In the genomic region with DNA sequence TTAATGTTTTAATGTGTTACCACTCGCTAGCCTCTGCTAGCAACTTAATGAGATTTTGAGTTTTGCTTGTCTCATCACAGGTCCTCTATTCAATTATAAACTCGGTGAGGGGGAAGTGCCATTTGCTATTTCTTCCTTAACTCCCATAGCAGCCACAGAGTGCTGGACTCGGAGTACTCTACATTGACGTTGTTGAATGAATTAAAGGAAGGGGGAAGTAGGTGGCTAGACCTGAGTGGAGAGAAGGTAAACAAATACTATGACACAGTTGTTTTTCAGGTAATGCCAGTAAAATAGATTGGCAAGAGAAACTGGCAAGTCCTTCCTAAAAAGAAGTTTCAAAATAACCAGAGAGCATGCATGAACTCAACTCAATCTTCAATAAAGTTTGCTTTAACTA, we compare ENCODE assay signal across 18 cellular contexts.
"Had no signal": no experiment of that assay in that cellular context is flagged by ENCODE, and none has a peak within 500 bp of the region (broad histone marks: within the 10 kb centered on the region; RNA-seq: fewer than 3 reads in every experiment).

No MANE protein-coding gene starts in this region.

- DNase-seq: activated CD4-positive, alpha-beta memory T cell treated with anti-CD3 and anti-CD28 coated beads, Interleukin-2, amount 10 ng/mL, durations not matched to agents 7 days and 5 days; activated CD4-positive, alpha-beta T cell treated with anti-CD3 and anti-CD28 coated beads for 36 hours; activated effector memory CD4-positive, alpha-beta T cell treated with anti-CD3 and anti-CD28 coated beads, Interleukin-2, amount 50 U/mL, for 16 hours; activated T-cell treated with anti-CD3 and anti-CD28 coated beads, Interleukin-2, amount 50 U/mL, for 24 hours; caudate nucleus; head of caudate nucleus; kidney glomerular epithelial cell; naive B cell; posterior cingulate gyrus; right cardiac atrium; stimulated activated CD4-positive, alpha-beta T cell treated with anti-CD3 and anti-CD28 coated beads, Interleukin-15, amount 100 ng/mL, for 24 hours; stimulated activated CD4-positive, alpha-beta T cell treated with anti-CD3 and anti-CD28 coated beads, Interleukin-4, amount 100 ng/mL, for 1 hour; stimulated activated naive B cell treated with anti-CD40 and anti-IgM and Interleukin-4, amounts not matched to agents 10 μg/mL and 1 μg/mL and 100 μg/mL, for 72 hours; transverse colon had no signal

- H3K27ac ChIP-seq: adrenal gland, skin epidermis had no signal

- H3K27me3 Mint-ChIP-seq: activated CD4-positive, alpha-beta memory T cell treated with anti-CD3 and anti-CD28 coated beads, Interleukin-2, amount 10 ng/mL, durations not matched to agents 7 days and 5 days had no signal

- H3K4me1 ChIP-seq: adrenal gland had no signal

- H3K4me1 Mint-ChIP-seq: activated CD4-positive, alpha-beta memory T cell treated with anti-CD3 and anti-CD28 coated beads, Interleukin-2, amount 10 ng/mL, durations not matched to agents 7 days and 5 days; activated CD4-positive, alpha-beta T cell treated with anti-CD3 and anti-CD28 coated beads for 36 hours; activated naive CD4-positive, alpha-beta T cell treated with anti-CD3 and anti-CD28 coated beads, Interleukin-2, amount 50 U/mL, for 24 hours; naive B cell; stimulated activated naive B cell treated with anti-CD40 and anti-IgM and Interleukin-4, amounts not matched to agents 10 μg/mL and 1 μg/mL and 100 μg/mL, for 72 hours had no signal

- H3K9me3 Mint-ChIP-seq: activated CD4-positive, alpha-beta memory T cell treated with anti-CD3 and anti-CD28 coated beads, Interleukin-2, amount 10 ng/mL, durations not matched to agents 7 days and 5 days; activated naive CD4-positive, alpha-beta T cell treated with anti-CD3 and anti-CD28 coated beads, Interleukin-2, amount 50 U/mL, for 24 hours; activated T-cell treated with anti-CD3 and anti-CD28 coated beads, Interleukin-2, amount 50 U/mL, for 24 hours; stimulated activated naive B cell treated with anti-CD40 and anti-IgM and Interleukin-4, amounts not matched to agents 10 μg/mL and 1 μg/mL and 100 μg/mL, for 72 hours; T-helper 1 cell treated with Interleukin-12 subunit alpha and Interleukin-12 subunit beta and Interleukin-4 antibody, amounts not matched to agents 30 μg/mL and 1 μg/mL, for 36 hours had no signal

- H3K9me3 ChIP-seq: adrenal gland, transverse colon had no signal

- H3K27ac Mint-ChIP-seq: activated CD4-positive, alpha-beta memory T cell treated with anti-CD3 and anti-CD28 coated beads, Interleukin-2, amount 10 ng/mL, durations not matched to agents 7 days and 5 days; activated CD4-positive, alpha-beta T cell treated with anti-CD3 and anti-CD28 coated beads for 36 hours; activated naive CD4-positive, alpha-beta T cell treated with anti-CD3 and anti-CD28 coated beads, Interleukin-2, amount 50 U/mL, for 24 hours; activated T-cell treated with anti-CD3 and anti-CD28 coated beads, Interleukin-2, amount 50 U/mL, for 24 hours; stimulated activated naive B cell treated with anti-CD40 and anti-IgM and Interleukin-4, amounts not matched to agents 10 μg/mL and 1 μg/mL and 100 μg/mL, for 72 hours; T-helper 1 cell treated with Interleukin-12 subunit alpha and Interleukin-12 subunit beta and Interleukin-4 antibody, amounts not matched to agents 30 μg/mL and 1 μg/mL, for 36 hours had no signal

- H3K4me3 ChIP-seq: adrenal gland, skin epidermis, transverse colon had no signal

- H3K36me3 Mint-ChIP-seq: activated naive CD4-positive, alpha-beta T cell treated with anti-CD3 and anti-CD28 coated beads, Interleukin-2, amount 50 U/mL, for 24 hours; naive B cell; stimulated activated naive B cell treated with anti-CD40 and anti-IgM and Interleukin-4, amounts not matched to agents 10 μg/mL and 1 μg/mL and 100 μg/mL, for 72 hours had no signal

- H3K27me3 ChIP-seq: adrenal gland, transverse colon had no signal

- ATAC-seq: activated CD4-positive, alpha-beta T cell treated with anti-CD3 and anti-CD28 coated beads for 36 hours; right cardiac atrium; stimulated activated naive B cell treated with anti-CD40 and anti-IgM and Interleukin-4, amounts not matched to agents 10 μg/mL and 1 μg/mL and 100 μg/mL, for 72 hours had no signal

- H3K36me3 ChIP-seq: adrenal gland, transverse colon had no signal

- H3K4me3 Mint-ChIP-seq: activated CD4-positive, alpha-beta memory T cell treated with anti-CD3 and anti-CD28 coated beads, Interleukin-2, amount 10 ng/mL, durations not matched to agents 7 days and 5 days; activated CD4-positive, alpha-beta T cell treated with anti-CD3 and anti-CD28 coated beads for 36 hours; activated naive CD4-positive, alpha-beta T cell treated with anti-CD3 and anti-CD28 coated beads, Interleukin-2, amount 50 U/mL, for 24 hours; activated T-cell treated with anti-CD3 and anti-CD28 coated beads, Interleukin-2, amount 50 U/mL, for 24 hours; naive B cell; stimulated activated naive B cell treated with anti-CD40 and anti-IgM and Interleukin-4, amounts not matched to agents 10 μg/mL and 1 μg/mL and 100 μg/mL, for 72 hours; T-helper 1 cell treated with Interleukin-12 subunit alpha and Interleukin-12 subunit beta and Interleukin-4 antibody, amounts not matched to agents 30 μg/mL and 1 μg/mL, for 36 hours had no signal
